In genomic region chrX:18174209-18174608, GRCh38 we compare ENCODE assay signal across 16 cellular contexts. TPM values are rescaled to one million over a fixed set of nuclear protein-coding genes. Genes with fewer than 3 reads are reported as not detected.
"Had no signal": no experiment of that assay in that cellular context is flagged by ENCODE, and none has a peak within 500 bp of the region (broad histone marks: within the 10 kb centered on the region; RNA-seq: fewer than 3 reads in every experiment).

No MANE protein-coding gene starts in this region.

- H3K27ac ChIP-seq: HL-60, KMS-11 had no signal

- H3K4me2 ChIP-seq: KMS-11, SK-N-SH had no signal

- DNase-seq: Kasumi-1, MM.1S, NCI-H1436, NCI-H2081 treated with DMSO at 0.1 percent for 48 hours, NCI-H2171, NCI-H226, NCI-H446, NCI-H510A, NCI-H524 treated with DMSO at 0.1 percent for 48 hours, SK-N-SH had no signal

- H3K9ac ChIP-seq: KMS-11, SK-N-SH had no signal

- H3K9me3 ChIP-seq: SK-N-SH had no signal

- FAIRE-seq: HTR-8/SVneo, RCC 7860 had no signal

RNA-seq across cellular contexts. Expression of gene BEND2, which starts 46.5 kb away (rescaled TPM):
- total RNA-seq: M059J, SK-MEL-5 had no signal
- polyA plus RNA-seq: SK-N-SH had no signal
